In the genomic region with DNA sequence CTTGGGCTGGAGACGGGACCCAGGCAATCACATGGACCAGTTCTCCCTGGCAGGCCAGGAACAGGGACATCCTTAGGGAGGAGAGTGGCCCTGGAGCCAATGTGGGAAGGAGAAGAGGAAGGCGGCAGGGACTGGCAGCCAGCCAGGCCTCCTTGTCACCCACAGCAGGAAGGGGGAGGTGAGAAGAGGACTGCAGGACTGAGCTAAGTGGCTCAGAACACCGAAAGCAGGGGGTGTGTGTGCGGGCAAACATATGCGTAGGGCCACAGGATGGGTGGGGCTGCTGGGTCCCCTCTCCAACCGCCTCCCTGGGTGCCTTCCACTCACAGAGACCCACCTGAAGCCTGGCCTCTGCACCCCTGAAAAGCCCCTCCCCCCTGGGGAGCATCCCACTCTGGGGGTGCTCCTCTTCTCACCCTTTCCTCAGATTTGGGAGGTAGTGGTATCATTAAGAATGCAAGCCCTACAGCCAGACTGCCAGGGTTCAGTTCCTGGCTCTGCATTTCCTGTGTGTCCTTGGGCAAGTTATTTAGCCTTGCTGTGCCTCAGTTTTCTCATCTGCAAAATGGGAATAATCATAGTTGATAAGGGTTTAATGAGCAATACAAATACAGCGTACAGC, we compare ENCODE assay signal across 9 cellular contexts. TPM values are rescaled to one million over a fixed set of nuclear protein-coding genes. Genes with fewer than 3 reads are reported as not detected.
DNase-seq lines count a peak whose midpoint lies in the region; ATAC-seq and TF ChIP-seq lines count a peak whose summit lies in the region.
"Had no signal": no experiment of that assay in that cellular context is flagged by ENCODE, and none has a peak within 500 bp of the region (broad histone marks: within the 10 kb centered on the region; RNA-seq: fewer than 3 reads in every experiment).

No MANE protein-coding gene starts in this region.

- DNase-seq in EH (ENCODE audit: low read depth) (peak; percentile 62), MV-4-11 (lab: John Stamatoyannopoulos, UW) (peak; percentile 32), hepatocyte (ENCODE audit: low spot score) (no peak), SIG-M5 treated with dmso at 0.1 percent for 504 hours (lab: John Stamatoyannopoulos, UW; ENCODE audit: unreplicated experiment) (no peak), globus pallidus (ENCODE audit: low spot score) (no peak)
- peak; percentile 67 for DNase-seq in activated CD4-positive, alpha-beta memory T cell treated with anti-CD3 and anti-CD28 coated beads for 36 hours

- CTCF ChIA-PET in activated CD4-positive, alpha-beta memory T cell treated with anti-CD3 and anti-CD28 coated beads for 36 hours (lab: Charles Lee), result interaction anchor here (1.0 to 4.3 kb wide), 4 partner anchors 10 to 54 kb away, joined by 4 to 19 read pairs (median 4); a partner anchor contains a TSS

- H3K4me1 ChIP-seq in hepatocyte (ENCODE audit: insufficient read depth), result peaks cover 42% of the 10 kb centered on the region

- H3K27ac Mint-ChIP-seq in activated CD4-positive, alpha-beta memory T cell treated with anti-CD3 and anti-CD28 coated beads for 36 hours, result peak overlapping the region; percentile 19

- no peak overlapping the region for H3K4me3 Mint-ChIP-seq in activated CD4-positive, alpha-beta memory T cell treated with anti-CD3 and anti-CD28 coated beads for 36 hours

- H3K4me1 Mint-ChIP-seq in activated CD4-positive, alpha-beta memory T cell treated with anti-CD3 and anti-CD28 coated beads for 36 hours (ENCODE audit: low read depth), result peaks cover 61% of the 10 kb centered on the region

- H3K4me2 ChIP-seq in hepatocyte, result no peak overlapping the region

- no peak for TF ChIP-seq CTCF in hepatocyte (IDR thresholded peaks at IDR 0.05; ENCODE audit: poor library complexity)

- WGBS in hepatocyte (ENCODE audit: low lambda C conversion rate, missing lambda C conversion rate), result 79% methylated on average over 7 of the region's 7 CpGs

- no peaks in the 10 kb centered on the region for H3K9me2 ChIP-seq in hepatocyte (replicated peaks; ENCODE audit: insufficient read depth)

- POLR2A ChIA-PET in activated CD4-positive, alpha-beta memory T cell treated with anti-CD3 and anti-CD28 coated beads for 36 hours (lab: Charles Lee), result interaction anchor here (1.2 kb wide), 1 partner anchor 54 kb away, joined by 3 read pairs; a partner anchor contains a TSS

- peak overlapping the region; percentile 91 for H3K27ac ChIP-seq in hepatocyte
- peak overlapping the region; percentile 54 for H3K27ac ChIP-seq in temporal lobe (ENCODE audit: low read depth, low read length)
- H3K27ac ChIP-seq: epithelial cell of prostate had no signal

- H3K27me3 Mint-ChIP-seq in activated CD4-positive, alpha-beta memory T cell treated with anti-CD3 and anti-CD28 coated beads for 36 hours, result peaks cover 2% of the 10 kb centered on the region

- H3K9me3 ChIP-seq in hepatocyte (ENCODE audit: low read depth), result no peaks in the 10 kb centered on the region

- H3K36me3 Mint-ChIP-seq in activated CD4-positive, alpha-beta memory T cell treated with anti-CD3 and anti-CD28 coated beads for 36 hours, result no peaks in the 10 kb centered on the region

- H4K20me1 ChIP-seq in hepatocyte (ENCODE audit: insufficient read depth, poor library complexity, severe bottlenecking), result no peaks in the 10 kb centered on the region

- no peaks in the 10 kb centered on the region for H3K79me2 ChIP-seq in hepatocyte

- intact Hi-C loops in activated CD4-positive, alpha-beta memory T cell treated with anti-CD3 and anti-CD28 coated beads for 36 hours (cut with micrococcal nuclease), result no loop called here

- no peaks in the 10 kb centered on the region for H3K36me3 ChIP-seq in hepatocyte (replicated peaks; ENCODE audit: insufficient read depth, low read depth)

- no peak for ATAC-seq in GM18517 (IDR thresholded peaks at IDR 0.05; ENCODE audit: unreplicated experiment)

- no peak overlapping the region for H2AFZ ChIP-seq in hepatocyte

- no peak overlapping the region for H3K4me3 ChIP-seq in hepatocyte

- no peaks in the 10 kb centered on the region for H3K9me3 Mint-ChIP-seq in activated CD4-positive, alpha-beta memory T cell treated with anti-CD3 and anti-CD28 coated beads for 36 hours

- H3K27me3 ChIP-seq in hepatocyte, result no peaks in the 10 kb centered on the region

RNA-seq across cellular contexts. Expression of a gene that starts 8.1 kb away (rescaled TPM):
- total RNA-seq in activated CD4-positive, alpha-beta memory T cell treated with anti-CD3 and anti-CD28 coated beads for 36 hours, result not detected
- 51.9 and 64.5 TPM in 2 replicates for total RNA-seq in hepatocyte
- polyA plus RNA-seq in hepatocyte, result 203 and 204 TPM in 2 replicates
- total RNA-seq in temporal lobe, result 2.0 TPM

RNA-seq across cellular contexts. Expression of a gene that starts 11.2 kb away (rescaled TPM):
- under 1 TPM; 0.80 to 0.90 TPM for total RNA-seq in activated CD4-positive, alpha-beta memory T cell treated with anti-CD3 and anti-CD28 coated beads for 36 hours
- total RNA-seq in hepatocyte (0.90 and 1.0 TPM in 2 replicates), temporal lobe (1.5 TPM)
- polyA plus RNA-seq in hepatocyte, result 0.64 and 0.66 TPM in 2 replicates

RNA-seq across cellular contexts. Expression of a gene that starts 11.5 kb away (rescaled TPM):
- 1 to 10 TPM; 8.3 to 8.6 TPM for total RNA-seq in activated CD4-positive, alpha-beta memory T cell treated with anti-CD3 and anti-CD28 coated beads for 36 hours
- total RNA-seq in hepatocyte, result 26.8 and 33.0 TPM in 2 replicates
- polyA plus RNA-seq in hepatocyte, result 35.4 and 35.6 TPM in 2 replicates
- total RNA-seq in temporal lobe, result 7.9 TPM

RNA-seq across cellular contexts. Expression of a gene that starts 23.6 kb away (rescaled TPM):
- total RNA-seq in activated CD4-positive, alpha-beta memory T cell treated with anti-CD3 and anti-CD28 coated beads for 36 hours, result 1 to 10 TPM; 5.9 to 6.3 TPM
- 77.7 and 93.1 TPM in 2 replicates for total RNA-seq in hepatocyte
- 72.9 and 76.4 TPM in 2 replicates for polyA plus RNA-seq in hepatocyte
- total RNA-seq in temporal lobe, result 12.8 TPM

RNA-seq across cellular contexts. Expression of a gene that starts 39.4 kb away (rescaled TPM):
- total RNA-seq in activated CD4-positive, alpha-beta memory T cell treated with anti-CD3 and anti-CD28 coated beads for 36 hours, result 10 to 100 TPM; 53.6 to 60.3 TPM
- total RNA-seq in hepatocyte (61.6 and 76.5 TPM in 2 replicates), temporal lobe (19.9 TPM)
- 89.0 and 90.3 TPM in 2 replicates for polyA plus RNA-seq in hepatocyte

Comparison
In these comparisons a context has a peak if more than half of its experiments do, and no peak if none do; other contexts are left out.
1. DNase-seq: peak in EH (single experiment), MV-4-11 (single experiment) and activated CD4-positive, alpha-beta memory T cell treated with anti-CD3 and anti-CD28 coated beads for 36 hours (single experiment); none in hepatocyte (single experiment), SIG-M5 treated with dmso at 0.1 percent for 504 hours (single experiment) and globus pallidus (single experiment).
2. RNA of a gene that starts 8.1 kb away (total RNA-seq): 51.9 to 64.5 TPM in hepatocyte; 2.0 TPM in temporal lobe (single experiment) and not detected in activated CD4-positive, alpha-beta memory T cell treated with anti-CD3 and anti-CD28 coated beads for 36 hours; every median in the first group is over 10 times any median in the second.